Comparison of ENCODE assay signal across 8 cellular contexts in genomic region chr5:179732412-179732917, GRCh38. TPM values are rescaled to one million over a fixed set of nuclear protein-coding genes. Genes with fewer than 3 reads are reported as not detected.
DNase-seq lines count a peak whose midpoint lies in the region; TF ChIP-seq lines count a peak whose summit lies in the region.

MAML1 (plus strand) TSS chr5:179732822; CDS start chr5:179733113, 291 bp downstream.

- H3K9me3 ChIP-seq in H9 (ENCODE audit: control insufficient read depth, low read depth, low read length) (no peaks in the 10 kb centered on the region), MG63 (no peaks in the 10 kb centered on the region)

- no peak within 1 kb of the TSS for H3K56ac ChIP-seq in H9 (ENCODE audit: insufficient read length, low read depth, low read length)

- H3K23ac ChIP-seq in H9 (ENCODE audit: insufficient read length, low read depth, low read length), result no peak within 1 kb of the TSS

- no peaks in the 10 kb centered on the region for H4K20me1 ChIP-seq in H9 (ENCODE audit: control insufficient read depth, insufficient read depth, insufficient read length)

- H3T11ph ChIP-seq in H9 (ENCODE audit: low read length), result no peak within 1 kb of the TSS

- TF ChIP-seq CTCF in H9 (conservative IDR thresholded peaks at IDR 0.05) (no peak), fibroblast of pulmonary artery (IDR thresholded peaks at IDR 0.05; ENCODE audit: low read length, missing control alignments) (no peak), nephron (IDR thresholded peaks at IDR 0.05; ENCODE audit: unreplicated experiment in 3 of 3) (no peak)

- H2AK5ac ChIP-seq in H9 (ENCODE audit: insufficient read length, low read length), result no peak within 1 kb of the TSS

- H4K5ac ChIP-seq in H9 (ENCODE audit: insufficient read length, low read depth, low read length), result no peak within 1 kb of the TSS

- H3K36me3 ChIP-seq in MG63, result peaks cover 61% of the 10 kb centered on the region

- no peak within 1 kb of the TSS for H2BK20ac ChIP-seq in H9 (ENCODE audit: low read depth, low read length, poor library complexity, severe bottlenecking)

- peak within 1 kb of the TSS; percentile 75 for H3K4me3 ChIP-seq in MG63
- peak within 1 kb of the TSS; percentile 63 for H3K4me3 ChIP-seq in fibroblast of pulmonary artery (replicated peaks; ENCODE audit: low read depth, low read length)

- no peak within 1 kb of the TSS for H2BK15ac ChIP-seq in H9 (ENCODE audit: low read depth, low read length)

- no peak within 1 kb of the TSS for H4K91ac ChIP-seq in H9 (ENCODE audit: insufficient read length, low read depth, low read length)

- no peaks in the 10 kb centered on the region for H3K23me2 ChIP-seq in H9 (ENCODE audit: insufficient read length, low read depth, low read length, poor library complexity, severe bottlenecking)

- H4K8ac ChIP-seq in H9 (replicated peaks; ENCODE audit: insufficient read length, low read depth, low read length), result no peak within 1 kb of the TSS

- no peak within 1 kb of the TSS for H2BK12ac ChIP-seq in H9 (ENCODE audit: insufficient read length, low read depth, low read length)

- H3K79me1 ChIP-seq in H9 (ENCODE audit: insufficient read depth, low read depth, low read length, poor library complexity, severe bottlenecking), result no peaks in the 10 kb centered on the region

- H2AFZ ChIP-seq in H9 (ENCODE audit: low read length), result no peak within 1 kb of the TSS

- H3K27ac Mint-ChIP-seq in H9 (peak within 1 kb of the TSS; percentile 90 to 97 (median 97)), nephron (peak within 1 kb of the TSS; percentile 98 to 100 (median 99))
- H3K27ac Mint-ChIP-seq in stimulated activated naive CD8-positive, alpha-beta T cell treated with anti-CD3 and anti-CD28 coated beads, Interleukin-15, Interleukin-2, amounts not matched to agents 100 ng/mL and 50 ng/mL, for 24 hours, result peak within 1 kb of the TSS; percentile 94

- H3K79me2 ChIP-seq in H9 (ENCODE audit: insufficient read depth, low read length), result peaks cover 24% of the 10 kb centered on the region

- peak within 1 kb of the TSS; percentile 95 to 98 for H3K4me3 Mint-ChIP-seq in H9
- peak within 1 kb of the TSS; percentile 96 to 100 (median 99) for H3K4me3 Mint-ChIP-seq in nephron
- H3K4me3 Mint-ChIP-seq in stimulated activated naive CD8-positive, alpha-beta T cell treated with anti-CD3 and anti-CD28 coated beads, Interleukin-15, Interleukin-2, amounts not matched to agents 100 ng/mL and 50 ng/mL, for 24 hours, result peak within 1 kb of the TSS; percentile 95

- no CpG with 5 or more reads among the region's 41 CpGs for WGBS in H9 (ENCODE audit: extremely low coverage, insufficient read length, low lambda C conversion rate)

- no peak within 1 kb of the TSS for H2BK120ac ChIP-seq in H9 (ENCODE audit: low read depth, low read length, poor library complexity, severe bottlenecking)

- H3K36me3 Mint-ChIP-seq in H9 (ENCODE audit: insufficient read depth in 1 of 3, low read depth in 3 of 3), result peaks cover 14 to 47% (median 36%) of the 10 kb centered on the region in 3 experiments; a peak in 6 of 7 replicates
- H3K36me3 Mint-ChIP-seq in nephron (ENCODE audit: low read depth), result peaks cover 42% of the 10 kb centered on the region
- peaks cover 54% of the 10 kb centered on the region for H3K36me3 Mint-ChIP-seq in stimulated activated naive CD8-positive, alpha-beta T cell treated with anti-CD3 and anti-CD28 coated beads, Interleukin-15, Interleukin-2, amounts not matched to agents 100 ng/mL and 50 ng/mL, for 24 hours (ENCODE audit: low read depth)

- H3K27me3 Mint-ChIP-seq in H9 (ENCODE audit: low read depth) (no peaks in the 10 kb centered on the region), nephron (ENCODE audit: low read depth) (no peaks in the 10 kb centered on the region)
- H3K27me3 Mint-ChIP-seq in stimulated activated naive CD8-positive, alpha-beta T cell treated with anti-CD3 and anti-CD28 coated beads, Interleukin-15, Interleukin-2, amounts not matched to agents 100 ng/mL and 50 ng/mL, for 24 hours, result no peaks in the 10 kb centered on the region

- H3K4me1 Mint-ChIP-seq in H9 (peaks cover 11 to 18% of the 10 kb centered on the region in 2 experiments), nephron (peaks cover 18% of the 10 kb centered on the region)
- peaks cover 49% of the 10 kb centered on the region for H3K4me1 Mint-ChIP-seq in stimulated activated naive CD8-positive, alpha-beta T cell treated with anti-CD3 and anti-CD28 coated beads, Interleukin-15, Interleukin-2, amounts not matched to agents 100 ng/mL and 50 ng/mL, for 24 hours (ENCODE audit: low read depth)

- peak within 1 kb of the TSS; percentile 76 for H3K18ac ChIP-seq in H9 (ENCODE audit: insufficient read length, low read depth, low read length)

- no peak within 1 kb of the TSS for H3K4ac ChIP-seq in H9 (ENCODE audit: low read depth, low read length)

- H3K27me3 ChIP-seq in H9 (ENCODE audit: insufficient read depth, low read length) (no peaks in the 10 kb centered on the region), MG63 (no peaks in the 10 kb centered on the region)

- peak within 1 kb of the TSS; percentile 92 for H3K14ac ChIP-seq in H9 (ENCODE audit: insufficient read depth, low read length)

- no peak within 1 kb of the TSS for H2BK5ac ChIP-seq in H9 (ENCODE audit: insufficient read length, low read length)

- peak within 1 kb of the TSS; percentile 94 for H3K4me2 ChIP-seq in H9 (ENCODE audit: insufficient read depth, insufficient read length, low read length)

- no peak within 1 kb of the TSS for H3K27ac ChIP-seq in H9 (ENCODE audit: insufficient read length, low read depth, low read length)

- DNase-seq in ELR (ENCODE audit: low read depth), result peak; percentile 100
- peak; percentile 100 for DNase-seq in H9
- DNase-seq in MG63, result peak; percentile 100
- DNase-seq in SHP77 treated with DMSO at 0.1 percent for 48 hours (lab: John Stamatoyannopoulos, UW), result peak; percentile 99
- DNase-seq in activated effector memory CD4-positive, alpha-beta T cell treated with anti-CD3 and anti-CD28 coated beads, Interleukin-2, amount 50 U/mL, for 16 hours, result peak; percentile 100
- DNase-seq in fibroblast of pulmonary artery (ENCODE audit: low read depth), result peak; percentile 100

- no peaks in the 10 kb centered on the region for H3K4me1 ChIP-seq in H9 (ENCODE audit: insufficient read depth, low read length)

- H3K9me3 Mint-ChIP-seq in H9, result no peaks in the 10 kb centered on the region
- no peaks in the 10 kb centered on the region for H3K9me3 Mint-ChIP-seq in nephron
- H3K9me3 Mint-ChIP-seq in stimulated activated naive CD8-positive, alpha-beta T cell treated with anti-CD3 and anti-CD28 coated beads, Interleukin-15, Interleukin-2, amounts not matched to agents 100 ng/mL and 50 ng/mL, for 24 hours, result no peaks in the 10 kb centered on the region

- H3K9ac ChIP-seq in H9 (ENCODE audit: extremely low read depth, insufficient read length, low read length), result peak within 1 kb of the TSS; percentile 92

RNA-seq across cellular contexts. Expression of gene MAML1, which starts in this region (rescaled TPM):
- 50.8 and 51.1 TPM in 2 replicates for total RNA-seq in H9 (2021)
- 10.6 and 21.3 TPM in 2 replicates for total RNA-seq in MG63 (2014; rRNA removed; shearing (Covaris generic); ENCODE audit: low replicate concordance)
